9 cellular contexts compared by ENCODE assay signal in genomic region chr12:51926718-51927117, GRCh38. TPM values are rescaled to one million over a fixed set of nuclear protein-coding genes. Genes with fewer than 3 reads are reported as not detected.
A peak's percentile ranks its signal among the peaks of the same experiment; 100 is the strongest.
DNase-seq lines count a peak whose midpoint lies in the region; ATAC-seq and TF ChIP-seq lines count a peak whose summit lies in the region.
"Had no signal": no experiment of that assay in that cellular context is flagged by ENCODE, and none has a peak within 500 bp of the region (broad histone marks: within the 10 kb centered on the region; RNA-seq: fewer than 3 reads in every experiment).

No MANE protein-coding gene starts in this region.

- POLR2A ChIA-PET in PC-9 (lab: Charles Lee; ENCODE audit: unreplicated experiment): no interaction called here

- H4K20me1 ChIP-seq in PC-9 (ENCODE audit: insufficient read depth): no peaks in the 10 kb centered on the region

- no peak overlapping the region for H3K4me2 ChIP-seq in PC-9

- BruUV-seq in PC-9 (replicated peaks; lab: Mats Ljungman, UMichigan): no TSS peak

- H3K4me1 ChIP-seq in PC-9 (replicated peaks; ENCODE audit: insufficient read depth) (no peaks in the 10 kb centered on the region), left lung (peaks cover 14 to 35% of the 10 kb centered on the region in 2 donors)

- H3K27me3 Mint-ChIP-seq in stimulated activated naive B cell treated with anti-CD40 and anti-IgM and Interleukin-4, amounts not matched to agents 10 μg/mL and 1 μg/mL and 100 μg/mL, for 72 hours: peaks cover 0 to 14% of the 10 kb centered on the region in 2 donors

- no peaks in the 10 kb centered on the region for H3K79me2 ChIP-seq in PC-9 (ENCODE audit: low read depth)

- TF ChIP-seq CTCF in GM13976 (IDR thresholded peaks at IDR 0.05; ENCODE audit: borderline replicate concordance, control extremely low read depth, extremely low read depth, insufficient read depth, missing control alignments) (peak; percentile 27), PC-9 (conservative IDR thresholded peaks at IDR 0.05) (peak; percentile 66; the same call in 1 of the 2 replicates), left lung (IDR thresholded peaks at IDR 0.05) (peak; percentile 24 to 63)

- H3K27ac Mint-ChIP-seq in stimulated activated naive B cell treated with anti-CD40 and anti-IgM and Interleukin-4, amounts not matched to agents 10 μg/mL and 1 μg/mL and 100 μg/mL, for 72 hours: no peak overlapping the region
- H3K27ac Mint-ChIP-seq: activated B cell treated with CpG ODN at 0.5 μM for 24 hours; stimulated activated naive CD8-positive, alpha-beta T cell treated with anti-CD3 and anti-CD28 coated beads, Interleukin-15, Interleukin-2, amounts not matched to agents 100 ng/mL and 50 ng/mL, for 24 hours had no signal

- no peaks in the 10 kb centered on the region for H3F3A ChIP-seq in PC-9 (ENCODE audit: insufficient read depth, low read depth)

- intact Hi-C loops in PC-9 (cut with micrococcal nuclease; ENCODE audit: unreplicated experiment) (no loop called here), left lung (cut with DNase I) (no loop called here)

- H2AFZ ChIP-seq in PC-9: no peak overlapping the region

- H3K27me3 ChIP-seq in PC-9 (ENCODE audit: insufficient read depth, low read depth) (peaks cover 10% of the 10 kb centered on the region), left lung (no peaks in the 10 kb centered on the region)

- H3K27ac ChIP-seq in PC-9: no peak overlapping the region
- peak overlapping the region; percentile 9 to 68 for H3K27ac ChIP-seq in left lung

- CTCF ChIA-PET in PC-9 (lab: Charles Lee): no interaction called here

- H3K4me3 ChIP-seq in PC-9: no peak overlapping the region
- H3K4me3 ChIP-seq in left lung: no peak overlapping the region

- ATAC-seq in left lung (peak; percentile 27), GM21619 (IDR thresholded peaks at IDR 0.05; ENCODE audit: unreplicated experiment) (no peak)
- peak; percentile 31 to 49 for ATAC-seq in stimulated activated naive B cell treated with anti-CD40 and anti-IgM and Interleukin-4, amounts not matched to agents 10 μg/mL and 1 μg/mL and 100 μg/mL, for 72 hours (replicated peaks)

- H3K9me2 ChIP-seq in PC-9 (ENCODE audit: insufficient read depth): no peaks in the 10 kb centered on the region

- H3K9me3 ChIP-seq in PC-9 (ENCODE audit: insufficient read depth, low read depth) (no peaks in the 10 kb centered on the region), left lung (no peaks in the 10 kb centered on the region)

- H3K4me1 Mint-ChIP-seq in stimulated activated naive B cell treated with anti-CD40 and anti-IgM and Interleukin-4, amounts not matched to agents 10 μg/mL and 1 μg/mL and 100 μg/mL, for 72 hours: peaks cover 30 to 41% of the 10 kb centered on the region in 2 donors

- H3K9me3 Mint-ChIP-seq in stimulated activated naive B cell treated with anti-CD40 and anti-IgM and Interleukin-4, amounts not matched to agents 10 μg/mL and 1 μg/mL and 100 μg/mL, for 72 hours: no peaks in the 10 kb centered on the region
- H3K9me3 Mint-ChIP-seq: activated B cell treated with CpG ODN at 0.5 μM for 24 hours; stimulated activated naive CD8-positive, alpha-beta T cell treated with anti-CD3 and anti-CD28 coated beads, Interleukin-15, Interleukin-2, amounts not matched to agents 100 ng/mL and 50 ng/mL, for 24 hours had no signal

- no peak for DNase-seq in GM13976 (ENCODE audit: low spot score)
- peak in 1 of 2 experiments; percentile 12 for DNase-seq in PC-9
- DNase-seq in activated naive CD4-positive, alpha-beta T cell treated with anti-CD3 and anti-CD28 coated beads, Interleukin-2, amount 50 U/mL, for 16 hours: peak; percentile 62
- DNase-seq in left lung: no peak
- no peak for DNase-seq in stimulated activated naive B cell treated with anti-CD40 and anti-IgM and Interleukin-4, amounts not matched to agents 10 μg/mL and 1 μg/mL and 100 μg/mL, for 72 hours
- no peak for DNase-seq in AG08395 (ENCODE audit: low spot score)
- DNase-seq: activated B cell treated with CpG ODN at 0.5 μM for 24 hours had no signal

- in situ Hi-C loops in GM13976 (cut with MboI; ENCODE audit: low sequenced_read_pairs, unreplicated experiment): no loop called here

- H3K36me3 ChIP-seq in PC-9 (ENCODE audit: low read depth) (no peaks in the 10 kb centered on the region), left lung (no peaks in the 10 kb centered on the region)

- H3K36me3 Mint-ChIP-seq in stimulated activated naive B cell treated with anti-CD40 and anti-IgM and Interleukin-4, amounts not matched to agents 10 μg/mL and 1 μg/mL and 100 μg/mL, for 72 hours: no peaks in the 10 kb centered on the region

- no peak overlapping the region for H3K4me3 Mint-ChIP-seq in stimulated activated naive B cell treated with anti-CD40 and anti-IgM and Interleukin-4, amounts not matched to agents 10 μg/mL and 1 μg/mL and 100 μg/mL, for 72 hours
- H3K4me3 Mint-ChIP-seq: activated B cell treated with CpG ODN at 0.5 μM for 24 hours; stimulated activated naive CD8-positive, alpha-beta T cell treated with anti-CD3 and anti-CD28 coated beads, Interleukin-15, Interleukin-2, amounts not matched to agents 100 ng/mL and 50 ng/mL, for 24 hours had no signal

RNA-seq across cellular contexts. Expression of gene ACVRL1, which starts 19.4 kb away (rescaled TPM):
- total RNA-seq in PC-9 (2021) (not detected in 2 replicates), left lung (100 to 1,000 TPM; 115 to 173 TPM)
- total RNA-seq: activated B cell treated with CpG ODN at 0.5 μM for 24 hours had no signal

RNA-seq across cellular contexts. Expression of gene ACVR1B, which starts 24.8 kb away (rescaled TPM):
- total RNA-seq in PC-9 (2021): 13.4 and 15.4 TPM in 2 replicates
- total RNA-seq in left lung: 10 to 100 TPM; 24.9 to 26.6 TPM

RNA-seq across cellular contexts. Expression of gene ANKRD33, which starts 38.8 kb away (rescaled TPM):
- total RNA-seq in PC-9 (2021) (not detected in 2 replicates), left lung (not detected)
- total RNA-seq: activated B cell treated with CpG ODN at 0.5 μM for 24 hours had no signal

Comparison
In these comparisons a context has a peak if more than half of its experiments do, and no peak if none do; other contexts are left out.
1. RNA of gene ACVRL1, which starts 19.4 kb away (total RNA-seq): 115 to 173 TPM in left lung; not detected in PC-9; every median in the first group is over 100 times any median in the second.
2. Peak in every context shown above with its lines, with median percentiles within 50 percentile points of each other: CTCF ChIP-seq.